Comparison of ENCODE assay signal across 2 cellular contexts in the genomic region with DNA sequence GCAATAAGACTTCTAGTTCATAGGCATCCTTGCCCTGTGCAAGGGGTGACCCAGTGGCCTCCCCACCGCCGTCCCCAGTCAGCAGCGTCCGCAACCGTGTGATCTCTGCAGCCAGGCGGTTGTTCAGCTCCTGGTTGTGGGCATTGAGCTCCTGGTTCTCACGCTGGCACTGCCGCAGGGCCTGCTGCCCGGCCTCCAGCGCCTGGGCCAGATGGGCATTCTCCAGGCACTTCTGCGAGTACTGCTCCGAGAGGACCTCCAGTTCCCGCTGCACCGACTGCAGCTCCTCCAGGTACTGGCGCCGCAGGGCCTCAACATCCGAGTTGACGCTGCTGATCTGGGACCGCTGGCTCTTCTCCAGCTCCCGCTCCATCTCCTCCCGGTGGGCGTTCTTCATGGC. TPM values are rescaled to one million over a fixed set of nuclear protein-coding genes. Genes with fewer than 3 reads are reported as not detected.
"Had no signal": no experiment of that assay in that cellular context is flagged by ENCODE, and none has a peak within 500 bp of the region (broad histone marks: within the 10 kb centered on the region; RNA-seq: fewer than 3 reads in every experiment).

No MANE protein-coding gene starts in this region.

RNA-seq across cellular contexts. Expression of a gene that starts 6.4 kb away (rescaled TPM):
- total RNA-seq: OCI-LY7, PC-3 had no signal

RNA-seq across cellular contexts. Expression of a gene that starts 23.3 kb away (rescaled TPM):
- total RNA-seq: OCI-LY7, PC-3 had no signal
